Comparison of ENCODE assay signal across 8 cellular contexts in genomic region chr21:44872568-44873355, GRCh38. TPM values are rescaled to one million over a fixed set of nuclear protein-coding genes. Genes with fewer than 3 reads are reported as not detected.
DNase-seq lines count a peak whose midpoint lies in the region; ATAC-seq and TF ChIP-seq lines count a peak whose summit lies in the region.

No MANE protein-coding gene starts in this region.

- H3K27me3 ChIP-seq in ectodermal cell (ENCODE audit: control insufficient read depth, insufficient read depth, low read length, poor library complexity, severe bottlenecking) = peaks cover 31% of the 10 kb centered on the region
- H3K27me3 ChIP-seq in tibial nerve = no peaks in the 10 kb centered on the region

- DNase-seq in activated naive CD4-positive, alpha-beta T cell treated with anti-CD3 and anti-CD28 coated beads for 36 hours = peak; percentile 44
- DNase-seq in activated naive CD4-positive, alpha-beta T cell (lab: John Stamatoyannopoulos, UW) = no peak
- peak; percentile 73 for DNase-seq in RPMI7951 (ENCODE audit: low read depth)
- DNase-seq in lung microvascular endothelial cell (ENCODE audit: low read depth in 2 of 2) = peak; percentile 64 to 67
- DNase-seq in tibial nerve (ENCODE audit: low spot score in 2 of 2) = no peak

- no peaks in the 10 kb centered on the region for H3K9me3 Mint-ChIP-seq in activated naive CD4-positive, alpha-beta T cell treated with anti-CD3 and anti-CD28 coated beads for 36 hours

- H3K4me1 ChIP-seq in ectodermal cell (ENCODE audit: control insufficient read depth, insufficient read depth, low read length) (peaks cover 10% of the 10 kb centered on the region), tibial nerve (peaks cover 0 to 72% (median 45%) of the 10 kb centered on the region in 4 donors)

- peaks cover 52% of the 10 kb centered on the region for H3K4me1 Mint-ChIP-seq in activated naive CD4-positive, alpha-beta T cell treated with anti-CD3 and anti-CD28 coated beads for 36 hours (ENCODE audit: low read depth)

- no peaks in the 10 kb centered on the region for H3K27me3 Mint-ChIP-seq in activated naive CD4-positive, alpha-beta T cell treated with anti-CD3 and anti-CD28 coated beads for 36 hours (ENCODE audit: low read depth)

- H3K27ac ChIP-seq in ectodermal cell (ENCODE audit: insufficient read depth, low read depth, low read length, poor library complexity, severe bottlenecking) = peak overlapping the region; percentile 66
- H3K27ac ChIP-seq in tibial nerve = peak overlapping the region; percentile 55 to 95 (median 90)

- peak overlapping the region; percentile 82 for H3K4me3 ChIP-seq in ectodermal cell (ENCODE audit: insufficient read depth, low read depth, low read length)
- H3K4me3 ChIP-seq in tibial nerve = peak overlapping the region; percentile 76 to 99 (median 94)

- no peaks in the 10 kb centered on the region for H3K36me3 ChIP-seq in ectodermal cell (ENCODE audit: control insufficient read depth, insufficient read depth, low read length)
- H3K36me3 ChIP-seq in tibial nerve = no peaks in the 10 kb centered on the region

- WGBS in ectodermal cell, 2 experiments = 1% methylated on average over 66 of the region's 66 CpGs
- WGBS in tibial nerve, 2 donors = 0 to 1% methylated on average over 33 to 49 of the region's 66 CpGs

- no peak for TF ChIP-seq EP300 in tibial nerve (IDR thresholded peaks at IDR 0.05)

- H3K4me3 Mint-ChIP-seq in activated naive CD4-positive, alpha-beta T cell treated with anti-CD3 and anti-CD28 coated beads for 36 hours = peak overlapping the region; percentile 91

- H3K36me3 Mint-ChIP-seq in activated naive CD4-positive, alpha-beta T cell treated with anti-CD3 and anti-CD28 coated beads for 36 hours (ENCODE audit: low read depth) = no peaks in the 10 kb centered on the region

- H3K27ac Mint-ChIP-seq in activated naive CD4-positive, alpha-beta T cell treated with anti-CD3 and anti-CD28 coated beads for 36 hours = peak overlapping the region; percentile 82

- TF ChIP-seq CTCF in tibial nerve (IDR thresholded peaks at IDR 0.05) = no peak

- CTCF ChIA-PET in activated naive CD4-positive, alpha-beta T cell treated with anti-CD3 and anti-CD28 coated beads for 36 hours (lab: Charles Lee) = interaction anchor here (0.6 to 1.5 kb wide), 9 partner anchors 12 to 265 kb away, joined by 3 to 7 read pairs (median 3); no protein-coding TSS in a partner anchor

- TF ChIP-seq POLR2A in tibial nerve (IDR thresholded peaks at IDR 0.05) = no peak

- intact Hi-C loops in activated naive CD4-positive, alpha-beta T cell treated with anti-CD3 and anti-CD28 coated beads for 36 hours (cut with micrococcal nuclease) = loop anchor here (1.0 to 5.0 kb wide), 4 partner anchors 26 to 860 kb away; partner anchors contain the start of genes SUMO3 and TRAPPC10

- ATAC-seq in GM21825 (IDR thresholded peaks at IDR 0.05; ENCODE audit: unreplicated experiment) = no peak
- no peak for ATAC-seq in GM18519 (IDR thresholded peaks at IDR 0.05; ENCODE audit: low FRiP score, unreplicated experiment)

- H3K9me3 ChIP-seq in ectodermal cell (ENCODE audit: control insufficient read depth, low read length) (no peaks in the 10 kb centered on the region), tibial nerve (no peaks in the 10 kb centered on the region)

RNA-seq across cellular contexts. Expression of gene PTTG1IP, which starts 0.7 kb away (rescaled TPM):
- total RNA-seq in activated naive CD4-positive, alpha-beta T cell treated with anti-CD3 and anti-CD28 coated beads for 36 hours = 10 to 100 TPM; 37.6 to 38.5 TPM
- total RNA-seq in RPMI7951 (2014; rRNA removed; shearing (Covaris generic)) = 241 and 255 TPM in 2 replicates
- polyA plus RNA-seq in ectodermal cell (2013, experiment 1 of 4) = 176 TPM
- 199 TPM for polyA plus RNA-seq in ectodermal cell (2013, experiment 2 of 4)
- 164 TPM for polyA plus RNA-seq in ectodermal cell (2013, experiment 3 of 4)
- polyA plus RNA-seq in ectodermal cell (2013, experiment 4 of 4) = 183 TPM
- 291 and 379 TPM in 2 replicates for total RNA-seq in lung microvascular endothelial cell
- total RNA-seq in tibial nerve = 100 to 1,000 TPM; 175 to 328 (median 234) TPM

RNA-seq across cellular contexts. Expression of gene ITGB2, which starts 47.9 kb away (rescaled TPM):
- 100 to 1,000 TPM; 182 to 185 TPM for total RNA-seq in activated naive CD4-positive, alpha-beta T cell treated with anti-CD3 and anti-CD28 coated beads for 36 hours
- total RNA-seq in RPMI7951 (2014; rRNA removed; shearing (Covaris generic)) = not detected in 2 replicates
- not detected for polyA plus RNA-seq in ectodermal cell (2013, experiment 1 of 4)
- polyA plus RNA-seq in ectodermal cell (2013, experiment 2 of 4) = 0.50 TPM
- 0.27 TPM for polyA plus RNA-seq in ectodermal cell (2013, experiment 3 of 4)
- 0.08 TPM for polyA plus RNA-seq in ectodermal cell (2013, experiment 4 of 4)
- total RNA-seq in lung microvascular endothelial cell (0.20 and 0.22 TPM in 2 replicates), tibial nerve (10 to 100 TPM; 32.7 to 87.3 (median 56.2) TPM)

RNA-seq across cellular contexts. Expression of gene SUMO3, which starts 54.9 kb away (rescaled TPM):
- 10 to 100 TPM; 87.1 to 94.7 TPM for total RNA-seq in activated naive CD4-positive, alpha-beta T cell treated with anti-CD3 and anti-CD28 coated beads for 36 hours
- total RNA-seq in RPMI7951 (2014; rRNA removed; shearing (Covaris generic)) = 88.6 and 100.0 TPM in 2 replicates
- polyA plus RNA-seq in ectodermal cell (2013, experiment 1 of 4) = 147 TPM
- 151 TPM for polyA plus RNA-seq in ectodermal cell (2013, experiment 2 of 4)
- 127 TPM for polyA plus RNA-seq in ectodermal cell (2013, experiment 3 of 4)
- polyA plus RNA-seq in ectodermal cell (2013, experiment 4 of 4) = 151 TPM
- total RNA-seq in lung microvascular endothelial cell (68.7 and 70.0 TPM in 2 replicates), tibial nerve (10 to 100 TPM; 59.9 to 70.8 (median 62.1) TPM)

Comparison
In these comparisons a context has a peak if more than half of its experiments do, and no peak if none do; other contexts are left out.
1. DNase-seq: peak in activated naive CD4-positive, alpha-beta T cell treated with anti-CD3 and anti-CD28 coated beads for 36 hours (single experiment), RPMI7951 (single experiment) and lung microvascular endothelial cell (2 of 2); none in activated naive CD4-positive, alpha-beta T cell (0 of 4) and tibial nerve (0 of 2).
2. RNA of gene ITGB2, which starts 47.9 kb away (total RNA-seq): 182 to 185 TPM in activated naive CD4-positive, alpha-beta T cell treated with anti-CD3 and anti-CD28 coated beads for 36 hours and 32.7 to 87.3 TPM in tibial nerve; 0.20 to 0.22 TPM in lung microvascular endothelial cell and not detected in RPMI7951; every median in the first group is over 10 times any median in the second.